8 cellular contexts compared by ENCODE assay signal in genomic region chr2:157839162-157839801, GRCh38. TPM values are rescaled to one million over a fixed set of nuclear protein-coding genes. Genes with fewer than 3 reads are reported as not detected.
DNase-seq lines count a peak whose midpoint lies in the region; ATAC-seq and TF ChIP-seq lines count a peak whose summit lies in the region.

No MANE protein-coding gene starts in this region.

- no peak overlapping the region for H3K27ac Mint-ChIP-seq in activated CD4-positive, alpha-beta memory T cell treated with anti-CD3 and anti-CD28 coated beads for 36 hours

- POLR2A ChIA-PET in RWPE1 (lab: Yijun Ruan, JAX; ENCODE audit: low non-redundant PET), result no interaction called here
- POLR2A ChIA-PET in activated CD4-positive, alpha-beta memory T cell treated with anti-CD3 and anti-CD28 coated beads for 36 hours (lab: Charles Lee), result interaction anchor here (1.5 kb wide), 1 partner anchor 37 kb away, joined by 6 read pairs; the partner anchor contains the start of gene ACVR1

- H3K27ac ChIP-seq in RWPE1 (peak overlapping the region; percentile 80), subcutaneous abdominal adipose tissue (ENCODE audit: low read depth, low read length) (peak overlapping the region; percentile 73), testis (no peak overlapping the region), substantia nigra (ENCODE audit: low read depth, low read length, poor library complexity, severe bottlenecking) (no peak overlapping the region)

- H3K4me3 ChIP-seq in subcutaneous abdominal adipose tissue (ENCODE audit: low read depth in 1 of 5, low read length in 5 of 5) (no peak overlapping the region), testis (no peak overlapping the region)

- TF ChIP-seq CTCF in RWPE1 (conservative IDR thresholded peaks at IDR 0.05; ENCODE audit: low read depth) (no peak), testis (IDR thresholded peaks at IDR 0.05) (no peak)

- intact Hi-C loops in Right ventricle myocardium superior (cut with DNase I) (loop anchor here (10.0 kb wide), 1 partner anchor 54 kb away; no protein-coding TSS in a partner anchor), testis (cut with DNase I; ENCODE audit: low total_unique reads) (loop anchor here (10.0 kb wide), 1 partner anchor 346 kb away; no protein-coding TSS in a partner anchor)
- intact Hi-C loops in activated CD4-positive, alpha-beta memory T cell treated with anti-CD3 and anti-CD28 coated beads for 36 hours (cut with micrococcal nuclease), result loop anchor here (2.0 to 5.0 kb wide), 2 partner anchors 14 to 33 kb away; no protein-coding TSS in a partner anchor

- peaks cover 42% of the 10 kb centered on the region for H3K4me1 Mint-ChIP-seq in activated CD4-positive, alpha-beta memory T cell treated with anti-CD3 and anti-CD28 coated beads for 36 hours (ENCODE audit: low read depth)

- peaks cover 16% of the 10 kb centered on the region for H3K36me3 Mint-ChIP-seq in activated CD4-positive, alpha-beta memory T cell treated with anti-CD3 and anti-CD28 coated beads for 36 hours

- H3K27me3 Mint-ChIP-seq in activated CD4-positive, alpha-beta memory T cell treated with anti-CD3 and anti-CD28 coated beads for 36 hours, result no peaks in the 10 kb centered on the region

- ATAC-seq in Right ventricle myocardium superior (ENCODE audit: poor library complexity), result peak; percentile 29

- H3K9ac ChIP-seq in subcutaneous abdominal adipose tissue (ENCODE audit: low read length in 5 of 5), result no peak overlapping the region

- no peak for TF ChIP-seq POLR2A in testis (IDR thresholded peaks at IDR 0.05)

- no peaks in the 10 kb centered on the region for H3K9me3 Mint-ChIP-seq in activated CD4-positive, alpha-beta memory T cell treated with anti-CD3 and anti-CD28 coated beads for 36 hours

- DNase-seq in LHCN-M2 (ENCODE audit: low read depth) (peak; percentile 88), RWPE1 (ENCODE audit: low spot score) (no peak), Right ventricle myocardium superior (no peak), testis (no peak), globus pallidus (ENCODE audit: low spot score) (no peak), substantia nigra (lab: John Stamatoyannopoulos, UW) (no peak)
- DNase-seq in activated CD4-positive, alpha-beta memory T cell treated with anti-CD3 and anti-CD28 coated beads for 36 hours, result no peak

- H3K36me3 ChIP-seq in subcutaneous abdominal adipose tissue (ENCODE audit: control insufficient read depth in 5 of 5, insufficient read depth in 5 of 5, low read length in 5 of 5) (peaks cover 0 to 2% (median 0%) of the 10 kb centered on the region in 5 donors), testis (ENCODE audit: low read depth, missing control alignments) (no peaks in the 10 kb centered on the region)

- H3K9me3 ChIP-seq in subcutaneous abdominal adipose tissue (ENCODE audit: control insufficient read depth in 5 of 5, low read length in 5 of 5) (no peaks in the 10 kb centered on the region), testis (no peaks in the 10 kb centered on the region)

- 57 to 62% methylated on average over 5 of the region's 5 CpGs for WGBS in testis, 2 donors

- H3K4me3 Mint-ChIP-seq in activated CD4-positive, alpha-beta memory T cell treated with anti-CD3 and anti-CD28 coated beads for 36 hours, result no peak overlapping the region

- CTCF ChIA-PET in RWPE1 (lab: Yijun Ruan, JAX), result no interaction called here
- CTCF ChIA-PET in activated CD4-positive, alpha-beta memory T cell treated with anti-CD3 and anti-CD28 coated beads for 36 hours (lab: Charles Lee), result interaction anchor here (1.0 kb wide), 1 partner anchor 37 kb away, joined by 3 read pairs; the partner anchor contains the start of gene ACVR1

- H3K27me3 ChIP-seq in subcutaneous abdominal adipose tissue (ENCODE audit: control insufficient read depth in 5 of 5, insufficient read depth in 4 of 5, low read length in 5 of 5) (no peaks in the 10 kb centered on the region), testis (no peaks in the 10 kb centered on the region)

- H3K4me1 ChIP-seq in subcutaneous abdominal adipose tissue (ENCODE audit: control insufficient read depth in 5 of 5, insufficient read depth in 5 of 5, low read length in 5 of 5) (peaks cover 2 to 49% (median 44%) of the 10 kb centered on the region in 5 donors), testis (peaks cover 3% of the 10 kb centered on the region)

RNA-seq across cellular contexts. Expression of gene ACVR1, which starts 36.8 kb away (rescaled TPM):
- total RNA-seq in LHCN-M2 (2014; rRNA removed) (19.7 and 30.3 TPM in 2 replicates), Right ventricle myocardium superior (28.9 TPM), testis (10 to 100 TPM; 10.3 to 14.9 TPM)
- polyA plus RNA-seq in LHCN-M2 (2012), result 21.5 TPM
- 15.3 TPM for polyA plus RNA-seq in testis (ENCODE audit: insufficient read depth, low read depth, low replicate concordance)
- 10 to 100 TPM; 24.8 to 25.0 TPM for total RNA-seq in activated CD4-positive, alpha-beta memory T cell treated with anti-CD3 and anti-CD28 coated beads for 36 hours

Comparison
In these comparisons a context has a peak if more than half of its experiments do, and no peak if none do; other contexts are left out.
1. H3K27ac ChIP-seq: peak in RWPE1 (single experiment) and subcutaneous abdominal adipose tissue (single experiment); none in testis (0 of 2) and substantia nigra (single experiment).